In the genomic region with DNA sequence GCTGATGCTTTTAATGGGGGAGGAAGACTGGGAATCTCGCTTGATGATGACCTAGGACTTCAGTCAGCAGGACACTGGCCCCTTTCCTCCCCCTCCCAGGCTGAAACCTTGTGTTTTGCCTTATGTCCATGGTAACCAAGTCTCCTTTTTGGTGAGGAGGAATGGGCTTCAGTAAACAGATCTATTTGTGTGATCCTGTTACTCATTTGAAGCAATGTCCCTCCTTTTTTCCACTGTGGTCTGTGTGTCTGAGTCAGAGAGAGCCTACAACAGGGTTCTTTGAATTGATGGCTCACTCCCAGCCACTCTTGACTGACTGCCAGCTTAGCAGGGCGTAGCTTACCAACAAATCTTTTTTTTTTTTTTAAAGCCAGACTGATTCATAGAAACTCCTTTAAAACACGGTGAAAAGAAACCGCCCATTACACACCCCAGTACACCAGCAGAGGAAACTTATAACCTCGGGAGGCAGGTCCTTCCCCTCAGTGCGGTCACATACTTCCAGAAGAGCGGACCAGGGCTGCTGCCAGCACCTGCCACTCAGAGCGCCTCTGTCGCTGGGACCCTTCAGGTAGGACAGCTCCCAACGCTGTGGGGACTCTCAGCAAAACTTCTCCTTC, we compare ENCODE assay signal across 9 cellular contexts. TPM values are rescaled to one million over a fixed set of nuclear protein-coding genes. Genes with fewer than 3 reads are reported as not detected.
DNase-seq lines count a peak whose midpoint lies in the region; ATAC-seq and TF ChIP-seq lines count a peak whose summit lies in the region.
"Had no signal": no experiment of that assay in that cellular context is flagged by ENCODE, and none has a peak within 500 bp of the region (broad histone marks: within the 10 kb centered on the region; RNA-seq: fewer than 3 reads in every experiment).

TSS of gene EMP1 (plus strand) at position 425 of the 620 bp plus-strand sequence. CDS start 14,785 bp downstream, outside the sequence.

- H3K27ac ChIP-seq in Peyer's patch (peak within 1 kb of the TSS; percentile 61 to 95 (median 82)), fibroblast of lung (ENCODE audit: insufficient read depth, low read length) (peak within 1 kb of the TSS; percentile 88)
- H3K27ac ChIP-seq: C4-2B had no signal

- H3K27me3 ChIP-seq in Peyer's patch (no peaks in the 10 kb centered on the region), fibroblast of lung (ENCODE audit: control insufficient read depth, insufficient read depth, low read length) (no peaks in the 10 kb centered on the region)

- peak within 1 kb of the TSS; percentile 58 for H3K4me2 ChIP-seq in fibroblast of lung (ENCODE audit: extremely low read depth, insufficient read depth, low read length)

- no peaks in the 10 kb centered on the region for H3K9me3 ChIP-seq in Peyer's patch
- no peaks in the 10 kb centered on the region for H3K9me3 ChIP-seq in fibroblast of lung (ENCODE audit: control insufficient read depth, insufficient read depth, low read depth, low read length)

- TF ChIP-seq POLR2A in Peyer's patch (IDR thresholded peaks at IDR 0.05): peak; percentile 94 to 95

- DNase-seq in NCI-H1092 treated with DMSO at 0.1 percent for 48 hours (lab: John Stamatoyannopoulos, UW) (peak; percentile 37), NCI-H1092 (lab: John Stamatoyannopoulos, UW) (no peak), Peyer's patch (peak; percentile 40 to 96 (median 86)), fibroblast of lung (ENCODE audit: low read depth in 2 of 2) (peak; percentile 100), nucleus accumbens (lab: John Stamatoyannopoulos, UW) (peak in 50 of 56 donors; percentile 5 to 83 (median 54))
- DNase-seq in activated T-helper 1 cell treated with anti-CD3 and anti-CD28 coated beads, Interleukin-2, amount 50 U/mL, for 16 hours (ENCODE audit: low read depth in 1 of 2, low spot score in 1 of 2): peak; percentile 49 to 63

- H3K9ac ChIP-seq in fibroblast of lung (ENCODE audit: insufficient read depth, low read length): peak within 1 kb of the TSS; percentile 89

- no peak within 1 kb of the TSS for H2AFZ ChIP-seq in fibroblast of lung (ENCODE audit: low read length)

- H3K36me3 ChIP-seq in Peyer's patch: no peaks in the 10 kb centered on the region
- H3K36me3 ChIP-seq in fibroblast of lung (ENCODE audit: control insufficient read depth, insufficient read depth, low read length): peaks cover 3% of the 10 kb centered on the region

- H3K79me2 ChIP-seq in fibroblast of lung (ENCODE audit: control insufficient read depth, insufficient read depth, low read length): peaks cover 48% of the 10 kb centered on the region

- H3K4me3 ChIP-seq in Peyer's patch (peak within 1 kb of the TSS; percentile 23 to 60 (median 44)), fibroblast of lung (replicated peaks in 1 of 4; ENCODE audit: control extremely low read depth in 1 of 4, insufficient read depth in 1 of 4, low read depth in 3 of 4, low read length in 4 of 4) (peak within 1 kb of the TSS; percentile 81 to 97 (median 90))

- TF ChIP-seq CTCF in Peyer's patch (IDR thresholded peaks at IDR 0.05) (no peak), fibroblast of lung (conservative IDR thresholded peaks at IDR 0.05 in 1 of 2, IDR thresholded peaks at IDR 0.05 in 1 of 2; ENCODE audit: low read depth in 1 of 2, low read length in 2 of 2) (no peak), subcutaneous adipose tissue (IDR thresholded peaks at IDR 0.05; ENCODE audit: low read depth) (no peak)

- peaks cover 0 to 35% (median 6%) of the 10 kb centered on the region in 4 donors for H3K4me1 ChIP-seq in Peyer's patch
- peaks cover 32% of the 10 kb centered on the region for H3K4me1 ChIP-seq in fibroblast of lung (ENCODE audit: control insufficient read depth, extremely low read depth, insufficient read depth, low read length)

- H4K20me1 ChIP-seq in fibroblast of lung (ENCODE audit: control insufficient read depth, extremely low read depth, insufficient read depth, low read length): no peaks in the 10 kb centered on the region

- peak; percentile 81 for ATAC-seq in HG03025 (IDR thresholded peaks at IDR 0.05; ENCODE audit: low FRiP score, unreplicated experiment)

RNA-seq across cellular contexts. Expression of gene EMP1, which starts in this region (rescaled TPM):
- total RNA-seq in Peyer's patch (100 to 1,000 TPM in 1 of 4 donors, 10 to 100 TPM in 3; 37.1 to 110 (median 87.3) TPM), fibroblast of lung (27.5 and 53.5 TPM in 2 replicates), subcutaneous adipose tissue (100 to 1,000 TPM; 583 to 987 (median 676) TPM)
- polyA plus RNA-seq in fibroblast of lung: 374 and 437 TPM in 2 replicates
- polyA plus RNA-seq in fibroblast of lung (2012): 488 and 577 TPM in 2 replicates
- 599 and 783 TPM in 2 replicates for polyA minus RNA-seq in fibroblast of lung (ENCODE audit: low replicate concordance)

Comparison
In these comparisons a context has a peak if more than half of its experiments do, and no peak if none do; other contexts are left out.
1. RNA of gene EMP1 (total RNA-seq): 583 to 987 TPM in subcutaneous adipose tissue; 37.1 to 110 TPM in Peyer's patch and 27.5 to 53.5 TPM in fibroblast of lung; every median in the first group is over 4 times any median in the second.